ENCODE assay signal across 16 cellular contexts in the genomic region with DNA sequence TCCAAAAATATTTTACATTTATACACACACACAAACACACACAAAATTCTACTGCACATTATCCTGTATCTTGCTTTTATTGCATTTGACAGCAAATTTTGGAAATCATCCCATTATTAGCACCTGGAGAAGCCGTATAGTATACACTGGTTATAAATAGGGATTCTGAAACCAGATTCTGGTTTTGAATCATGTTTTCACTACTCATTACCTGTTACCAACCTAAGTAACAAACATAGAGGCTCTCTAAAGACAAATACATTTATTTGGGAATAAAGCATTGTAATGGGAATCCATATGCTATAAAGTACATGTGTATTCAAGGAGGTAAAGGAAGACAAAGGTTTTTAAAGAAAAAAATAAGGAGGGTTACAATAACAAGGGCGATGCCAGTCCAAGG.
A peak's percentile ranks its signal among the peaks of the same experiment; 100 is the strongest.
DNase-seq lines count a peak whose midpoint lies in the region; ATAC-seq and TF ChIP-seq lines count a peak whose summit lies in the region.
"Had no signal": no experiment of that assay in that cellular context is flagged by ENCODE, and none has a peak within 500 bp of the region (broad histone marks: within the 10 kb centered on the region; RNA-seq: fewer than 3 reads in every experiment).

No MANE protein-coding gene starts in this region.

- no peak overlapping the region for H2BK5ac ChIP-seq in mesendoderm (ENCODE audit: low read length)

- TF ChIP-seq CTCF in lower leg skin (IDR thresholded peaks at IDR 0.05) (no peak), mucosa of descending colon (IDR thresholded peaks at IDR 0.05) (no peak), suprapubic skin (IDR thresholded peaks at IDR 0.05) (no peak), body of pancreas (IDR thresholded peaks at IDR 0.05) (no peak)

- no peak overlapping the region for H2AK5ac ChIP-seq in mesendoderm (ENCODE audit: low read length)

- no peaks in the 10 kb centered on the region for H3K27me3 Mint-ChIP-seq in activated T-cell treated with anti-CD3 and anti-CD28 coated beads, Interleukin-2, amount 50 U/mL, for 72 hours (ENCODE audit: low read depth)

- H3K36me3 ChIP-seq in SK-N-MC (ENCODE audit: insufficient read depth, low read length) (no peaks in the 10 kb centered on the region), mesendoderm (ENCODE audit: control insufficient read depth, insufficient read depth, low read length) (no peaks in the 10 kb centered on the region), mucosa of descending colon (ENCODE audit: low read depth) (peaks cover 4% of the 10 kb centered on the region), suprapubic skin (no peaks in the 10 kb centered on the region), body of pancreas (replicated peaks in 1 of 2; ENCODE audit: insufficient read depth in 1 of 2, low read depth in 2 of 2) (no peaks in the 10 kb centered on the region)

- no peak overlapping the region for H3K4me2 ChIP-seq in mesendoderm (ENCODE audit: low read length)

- no CpG with 5 or more reads among the region's 2 CpGs for WGBS in mesendoderm (ENCODE audit: extremely low coverage, insufficient coverage, low lambda C conversion rate)
- 85 to 91% methylated on average over 2 of the region's 2 CpGs for WGBS in lower leg skin, 2 donors
- WGBS in suprapubic skin: 86% methylated on average over 2 of the region's 2 CpGs
- WGBS in body of pancreas, 2 donors: 78 to 82% methylated on average over 2 of the region's 2 CpGs

- no peak overlapping the region for H4K8ac ChIP-seq in mesendoderm (ENCODE audit: low read depth, low read length)

- no peak overlapping the region for H4K5ac ChIP-seq in mesendoderm (ENCODE audit: low read length)

- no peak for TF ChIP-seq EP300 in suprapubic skin (IDR thresholded peaks at IDR 0.05)

- H3K79me1 ChIP-seq in mesendoderm (ENCODE audit: low read length): no peaks in the 10 kb centered on the region

- H3K36me3 Mint-ChIP-seq in activated T-cell treated with anti-CD3 and anti-CD28 coated beads, Interleukin-2, amount 50 U/mL, for 72 hours (ENCODE audit: insufficient read depth in 2 of 2): peaks cover 0 to 2% of the 10 kb centered on the region in 2 donors
- H3K36me3 Mint-ChIP-seq: CD14-positive monocyte had no signal

- H3K27ac Mint-ChIP-seq in activated T-cell treated with anti-CD3 and anti-CD28 coated beads, Interleukin-2, amount 50 U/mL, for 72 hours: peak overlapping the region; percentile 84

- no peak for DNase-seq in activated T-cell treated with anti-CD3 and anti-CD28 coated beads, Interleukin-2, amount 50 U/mL, for 72 hours
- DNase-seq in activated T-cell treated with anti-CD3 and anti-CD28 coated beads, Interleukin-2, amount 50 U/mL, for 1 hour: no peak
- no peak for DNase-seq in SK-N-MC (ENCODE audit: low read depth, low spot score)
- no peak for DNase-seq in mesendoderm
- no peak for DNase-seq in lower leg skin (ENCODE audit: low spot score in 2 of 2)
- no peak for DNase-seq in mucosa of descending colon
- no peak for DNase-seq in suprapubic skin (ENCODE audit: low spot score in 2 of 2)
- no peak for DNase-seq in body of pancreas
- DNase-seq: DMS79, GM23248, KBM-7, NCI-H1092 treated with DMSO at 0.1 percent for 48 hours, NCI-H1694, NCI-H446, Right ventricle myocardium superior had no signal

- peak overlapping the region; percentile 74 for H2BK15ac ChIP-seq in mesendoderm (replicated peaks; ENCODE audit: low read depth)

- peak overlapping the region in 1 of 2 donors; percentile 66 for H3K4me3 Mint-ChIP-seq in activated T-cell treated with anti-CD3 and anti-CD28 coated beads, Interleukin-2, amount 50 U/mL, for 72 hours
- H3K4me3 Mint-ChIP-seq: CD14-positive monocyte had no signal

- H3K79me2 ChIP-seq in mesendoderm (ENCODE audit: control insufficient read depth, insufficient read depth, low read length): no peaks in the 10 kb centered on the region

- H3K27ac ChIP-seq in SK-N-MC (peak overlapping the region; percentile 87; the same call in 1 of the 2 replicates), mesendoderm (ENCODE audit: low read depth, low read length) (no peak overlapping the region), suprapubic skin (no peak overlapping the region), body of pancreas (no peak overlapping the region)
- H3K27ac ChIP-seq: GM23248 had no signal

- no peak overlapping the region for H3K4ac ChIP-seq in mesendoderm (ENCODE audit: low read depth, low read length)

- H3K23ac ChIP-seq in mesendoderm (ENCODE audit: low read length): no peak overlapping the region

- ATAC-seq in activated T-cell treated with anti-CD3 and anti-CD28 coated beads, Interleukin-2, amount 50 U/mL, for 72 hours (replicated peaks in 1 of 2): no peak
- no peak for ATAC-seq in mucosa of descending colon
- ATAC-seq in body of pancreas: no peak

- H3K4me1 Mint-ChIP-seq in activated T-cell treated with anti-CD3 and anti-CD28 coated beads, Interleukin-2, amount 50 U/mL, for 72 hours (ENCODE audit: low read depth): peaks cover 37% of the 10 kb centered on the region

- H3K9ac ChIP-seq in SK-N-MC (ENCODE audit: insufficient read length) (no peak overlapping the region), mesendoderm (ENCODE audit: low read length) (no peak overlapping the region)
- H3K9ac ChIP-seq: GM23248 had no signal

- no peak for TF ChIP-seq POLR2A in lower leg skin (IDR thresholded peaks at IDR 0.05)
- no peak for TF ChIP-seq POLR2A in suprapubic skin (IDR thresholded peaks at IDR 0.05)
- no peak for TF ChIP-seq POLR2A in body of pancreas (IDR thresholded peaks at IDR 0.05)

- no peaks in the 10 kb centered on the region for H3K9me3 Mint-ChIP-seq in activated T-cell treated with anti-CD3 and anti-CD28 coated beads, Interleukin-2, amount 50 U/mL, for 72 hours
- H3K9me3 Mint-ChIP-seq: CD14-positive monocyte had no signal

- no peak overlapping the region for H2BK120ac ChIP-seq in mesendoderm (ENCODE audit: low read depth, low read length)

- H3K4me1 ChIP-seq in mesendoderm (ENCODE audit: control insufficient read depth, low read depth, low read length) (no peaks in the 10 kb centered on the region), mucosa of descending colon (ENCODE audit: low read depth) (peaks cover 16% of the 10 kb centered on the region), suprapubic skin (peaks cover 18% of the 10 kb centered on the region), body of pancreas (peaks cover 17% of the 10 kb centered on the region)

- no peaks in the 10 kb centered on the region for H3K27me3 ChIP-seq in mesendoderm (ENCODE audit: insufficient read depth, low read length, poor library complexity)
- no peaks in the 10 kb centered on the region for H3K27me3 ChIP-seq in suprapubic skin
- peaks cover 0 to 20% of the 10 kb centered on the region in 2 donors for H3K27me3 ChIP-seq in body of pancreas

- no peak overlapping the region for H3K56ac ChIP-seq in mesendoderm (ENCODE audit: low read length)

- H3K9me3 ChIP-seq in SK-N-MC (ENCODE audit: low read depth, low read length) (no peaks in the 10 kb centered on the region), mucosa of descending colon (no peaks in the 10 kb centered on the region), suprapubic skin (no peaks in the 10 kb centered on the region), body of pancreas (no peaks in the 10 kb centered on the region)

- H3K4me3 ChIP-seq in SK-N-MC (no peak overlapping the region), mesendoderm (ENCODE audit: low read length) (no peak overlapping the region), lower leg skin (ENCODE audit: low read depth, poor library complexity, severe bottlenecking) (no peak overlapping the region), mucosa of descending colon (no peak overlapping the region), suprapubic skin (no peak overlapping the region), body of pancreas (no peak overlapping the region)
- H3K4me3 ChIP-seq: GM23248 had no signal

- intact Hi-C loops in lower leg skin (cut with DNase I; ENCODE audit: low total_unique reads): no loop called here
- intact Hi-C loops in mucosa of descending colon (cut with DNase I, micrococcal nuclease): no loop called here
- intact Hi-C loops in body of pancreas (cut with DNase I): no loop called here

- no peak overlapping the region for H3K18ac ChIP-seq in mesendoderm (ENCODE audit: low read length)
